Comparison of ENCODE assay signal across 8 cellular contexts in genomic region chr6:149317656-149318571, GRCh38. TPM values are rescaled to one million over a fixed set of nuclear protein-coding genes. Genes with fewer than 3 reads are reported as not detected.
DNase-seq lines count a peak whose midpoint lies in the region; ATAC-seq, FAIRE-seq and TF ChIP-seq lines count a peak whose summit lies in the region.

A gene with protein sequence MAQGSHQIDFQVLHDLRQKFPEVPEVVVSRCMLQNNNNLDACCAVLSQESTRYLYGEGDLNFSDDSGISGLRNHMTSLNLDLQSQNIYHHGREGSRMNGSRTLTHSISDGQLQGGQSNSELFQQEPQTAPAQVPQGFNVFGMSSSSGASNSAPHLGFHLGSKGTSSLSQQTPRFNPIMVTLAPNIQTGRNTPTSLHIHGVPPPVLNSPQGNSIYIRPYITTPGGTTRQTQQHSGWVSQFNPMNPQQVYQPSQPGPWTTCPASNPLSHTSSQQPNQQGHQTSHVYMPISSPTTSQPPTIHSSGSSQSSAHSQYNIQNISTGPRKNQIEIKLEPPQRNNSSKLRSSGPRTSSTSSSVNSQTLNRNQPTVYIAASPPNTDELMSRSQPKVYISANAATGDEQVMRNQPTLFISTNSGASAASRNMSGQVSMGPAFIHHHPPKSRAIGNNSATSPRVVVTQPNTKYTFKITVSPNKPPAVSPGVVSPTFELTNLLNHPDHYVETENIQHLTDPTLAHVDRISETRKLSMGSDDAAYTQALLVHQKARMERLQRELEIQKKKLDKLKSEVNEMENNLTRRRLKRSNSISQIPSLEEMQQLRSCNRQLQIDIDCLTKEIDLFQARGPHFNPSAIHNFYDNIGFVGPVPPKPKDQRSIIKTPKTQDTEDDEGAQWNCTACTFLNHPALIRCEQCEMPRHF (plus strand): TSS chr6:149317712. CDS start chr6:149369998, 52,286 bp downstream.

- H3K27ac Mint-ChIP-seq in chondrocyte (ENCODE audit: unreplicated experiment) = peak within 1 kb of the TSS; percentile 79

- H3K27me3 ChIP-seq in right lobe of liver = no peaks in the 10 kb centered on the region

- H3K9me3 Mint-ChIP-seq in chondrocyte (ENCODE audit: low read depth) = no peaks in the 10 kb centered on the region

- no peaks in the 10 kb centered on the region for H3K27me3 Mint-ChIP-seq in chondrocyte (ENCODE audit: low read depth)

- peak within 1 kb of the TSS; percentile 80 for H3K4me3 Mint-ChIP-seq in chondrocyte (ENCODE audit: unreplicated experiment)

- TF ChIP-seq POLR2A in right lobe of liver (IDR thresholded peaks at IDR 0.05) = no peak

- TF ChIP-seq CTCF in chondrocyte (IDR thresholded peaks at IDR 0.05) (no peak), right lobe of liver (IDR thresholded peaks at IDR 0.05) (no peak)

- ATAC-seq in GM21723 (IDR thresholded peaks at IDR 0.05; ENCODE audit: unreplicated experiment) (peak; percentile 32), right lobe of liver (peak; percentile 31 to 72 (median 40))

- no peaks in the 10 kb centered on the region for H3K36me3 ChIP-seq in right lobe of liver

- DNase-seq in D341Med (ENCODE audit: low spot score) (peak; percentile 75), LHCN-M2 (ENCODE audit: low read depth) (no peak), chondrocyte (ENCODE audit: low spot score) (no peak), right lobe of liver (peak; percentile 55 to 65 (median 63)), GM19239 (ENCODE audit: insufficient read length, low spot score) (no peak)
- peak; percentile 68 for DNase-seq in activated CD4-positive, alpha-beta T cell treated with anti-CD3 and anti-CD28 coated beads for 1 hour
- peak; percentile 87 for DNase-seq in stimulated activated CD4-positive, alpha-beta T cell treated with anti-CD3 and anti-CD28 coated beads, Interleukin-4, amount 100 ng/mL, for 1 hour

- peak within 1 kb of the TSS; percentile 88 to 92 (median 92) for H3K27ac ChIP-seq in right lobe of liver

- peak within 1 kb of the TSS; percentile 88 to 92 (median 89) for H3K4me3 ChIP-seq in right lobe of liver

- no peaks in the 10 kb centered on the region for H3K9me3 ChIP-seq in right lobe of liver

- no peaks in the 10 kb centered on the region for H3K36me3 Mint-ChIP-seq in chondrocyte (ENCODE audit: low read depth)

- peaks cover 47% of the 10 kb centered on the region for H3K4me1 Mint-ChIP-seq in chondrocyte (ENCODE audit: low read depth)

- WGBS in right lobe of liver (ENCODE audit: insufficient coverage, low coverage, low lambda C conversion rate, missing lambda C conversion rate) = under 1% methylated on average over 19 of the region's 92 CpGs

- no peak for FAIRE-seq in GM19239 (lab: Jason Lieb, UNC)

- peaks cover 0 to 34% (median 2%) of the 10 kb centered on the region in 4 donors for H3K4me1 ChIP-seq in right lobe of liver

- intact Hi-C loops in right lobe of liver (cut with DNase I) = no loop called here

RNA-seq across cellular contexts. Expression of the gene that starts here (rescaled TPM):
- 18.1 and 23.1 TPM in 2 replicates for total RNA-seq in LHCN-M2 (2014; rRNA removed)
- 17.7 TPM for polyA plus RNA-seq in LHCN-M2 (2012)
- 49.3 to 54.9 TPM (median 54.1 TPM) in 3 replicates for total RNA-seq in chondrocyte
- 10 to 100 TPM; 25.5 to 33.1 (median 30.2) TPM for total RNA-seq in right lobe of liver

Comparison
In these comparisons a context has a peak if more than half of its experiments do, and no peak if none do; other contexts are left out.
1. DNase-seq: peak in D341Med (single experiment), activated CD4-positive, alpha-beta T cell treated with anti-CD3 and anti-CD28 coated beads for 1 hour (single experiment), right lobe of liver (3 of 3) and stimulated activated CD4-positive, alpha-beta T cell treated with anti-CD3 and anti-CD28 coated beads, Interleukin-4, amount 100 ng/mL, for 1 hour (single experiment); none in LHCN-M2 (single experiment), chondrocyte (single experiment) and GM19239 (single experiment).